2 cellular contexts compared by ENCODE assay signal in genomic region chr1:54743827-54744226, GRCh38.
A peak's percentile ranks its signal among the peaks of the same experiment; 100 is the strongest.
TF ChIP-seq lines count a peak whose summit lies in the region.

No MANE protein-coding gene starts in this region.

TF ChIP-seq in HCT116, 20 proteins besides CTCF, POLR2A, EP300 and RAD21:
- TF ChIP-seq EGR1 (IDR thresholded peaks at IDR 0.05; ENCODE audit: low read depth) (no peak), SRF (IDR thresholded peaks at IDR 0.05; ENCODE audit: low read depth) (no peak), POLR2AphosphoS5 (IDR thresholded peaks at IDR 0.05; ENCODE audit: low read depth, low read length) (0 out of 2 replicates have a peak, but pooled peaks have one; percentile 12)

TF ChIP-seq in K562, 482 proteins besides CTCF, POLR2A, EP300 and RAD21:
- TF ChIP-seq PCBP1 (IDR thresholded peaks at IDR 0.05; ENCODE audit: low read depth, low read length, poor library complexity, severe bottlenecking) (no peak), GABPB2 (CRISPR knock-in tag; conservative IDR thresholded peaks at IDR 0.05) (0 out of 2 replicates have a peak, but pooled peaks have one; percentile 34), RFX7 (CRISPR knock-in tag; IDR thresholded peaks at IDR 0.05) (no peak), SNIP1 (IDR thresholded peaks at IDR 0.05; ENCODE audit: low read depth) (no peak)
TF ChIP-seq in K562: peak in this region for 1.
